In genomic region chr5:142920888-142921612, GRCh38 we compare ENCODE assay signal across 20 cellular contexts.
"Had no signal": no experiment of that assay in that cellular context is flagged by ENCODE, and none has a peak within 500 bp of the region (broad histone marks: within the 10 kb centered on the region; RNA-seq: fewer than 3 reads in every experiment).

No MANE protein-coding gene starts in this region.

- H3K27ac ChIP-seq: brain microvascular endothelial cell, coronary artery, prostate gland, suprapubic skin, vagina had no signal

- H3K4me1 ChIP-seq: prostate gland had no signal

- H3K9me3 Mint-ChIP-seq: activated CD4-positive, alpha-beta T cell treated with anti-CD3 and anti-CD28 coated beads, Interleukin-2, amount 10 ng/mL, durations not matched to agents 24 days and 14 days; activated CD8-positive, alpha-beta T cell treated with anti-CD3 and anti-CD28 coated beads for 36 hours; activated naive CD4-positive, alpha-beta T cell treated with anti-CD3 and anti-CD28 coated beads for 36 hours; neural crest cell; T-helper 1 cell treated with Interleukin-12 subunit alpha and Interleukin-12 subunit beta and Interleukin-4 antibody, amounts not matched to agents 30 μg/mL and 1 μg/mL, for 36 hours had no signal

- H3K9me3 ChIP-seq: prostate gland, suprapubic skin, vagina had no signal

- H3K27ac Mint-ChIP-seq: activated CD4-positive, alpha-beta T cell treated with anti-CD3 and anti-CD28 coated beads, Interleukin-2, amount 10 ng/mL, durations not matched to agents 24 days and 14 days; activated CD8-positive, alpha-beta T cell treated with anti-CD3 and anti-CD28 coated beads for 36 hours; activated naive CD4-positive, alpha-beta T cell treated with anti-CD3 and anti-CD28 coated beads for 36 hours; T-helper 1 cell treated with Interleukin-12 subunit alpha and Interleukin-12 subunit beta and Interleukin-4 antibody, amounts not matched to agents 30 μg/mL and 1 μg/mL, for 36 hours had no signal

- H3K4me3 ChIP-seq: coronary artery, prostate gland, skin epidermis, suprapubic skin, vagina had no signal

- H3K27me3 ChIP-seq: brain microvascular endothelial cell, suprapubic skin, vagina had no signal

- DNase-seq: activated CD4-positive, alpha-beta T cell treated with anti-CD3 and anti-CD28 coated beads, Interleukin-2, amount 10 ng/mL, durations not matched to agents 24 days and 14 days; activated CD8-positive, alpha-beta T cell treated with anti-CD3 and anti-CD28 coated beads for 36 hours; activated naive CD4-positive, alpha-beta T cell treated with anti-CD3 and anti-CD28 coated beads for 36 hours; activated T-cell treated with anti-CD3 and anti-CD28 coated beads, Interleukin-2, amount 50 U/mL, for 1 hour; anterior cingulate cortex; brain microvascular endothelial cell; erythroblast; kidney; right cardiac atrium; stimulated activated CD4-positive, alpha-beta T cell treated with anti-CD3 and anti-CD28 coated beads, Interleukin-15, amount 100 ng/mL, for 24 hours; stimulated activated CD4-positive, alpha-beta T cell treated with anti-CD3 and anti-CD28 coated beads, Interleukin-2, amount 100 ng/mL, for 48 hours; stimulated activated naive CD8-positive, alpha-beta T cell treated with anti-CD3 and anti-CD28 coated beads, Interleukin-15, amount 100 ng/mL, for 72 hours; trophoblast cell had no signal

- H3K27me3 Mint-ChIP-seq: activated CD4-positive, alpha-beta T cell treated with anti-CD3 and anti-CD28 coated beads, Interleukin-2, amount 10 ng/mL, durations not matched to agents 24 days and 14 days; activated CD8-positive, alpha-beta T cell treated with anti-CD3 and anti-CD28 coated beads for 36 hours; stimulated activated naive CD8-positive, alpha-beta T cell treated with anti-CD3 and anti-CD28 coated beads, Interleukin-15, amount 100 ng/mL, for 72 hours had no signal

- ATAC-seq: activated CD8-positive, alpha-beta T cell treated with anti-CD3 and anti-CD28 coated beads for 36 hours; right cardiac atrium; stimulated activated naive CD8-positive, alpha-beta T cell treated with anti-CD3 and anti-CD28 coated beads, Interleukin-15, amount 100 ng/mL, for 72 hours had no signal

- H3K4me1 Mint-ChIP-seq: neural crest cell had no signal

- H3K4me3 Mint-ChIP-seq: activated CD4-positive, alpha-beta T cell treated with anti-CD3 and anti-CD28 coated beads, Interleukin-2, amount 10 ng/mL, durations not matched to agents 24 days and 14 days; activated CD8-positive, alpha-beta T cell treated with anti-CD3 and anti-CD28 coated beads for 36 hours; activated naive CD4-positive, alpha-beta T cell treated with anti-CD3 and anti-CD28 coated beads for 36 hours; neural crest cell; stimulated activated naive CD8-positive, alpha-beta T cell treated with anti-CD3 and anti-CD28 coated beads, Interleukin-15, amount 100 ng/mL, for 72 hours; T-helper 1 cell treated with Interleukin-12 subunit alpha and Interleukin-12 subunit beta and Interleukin-4 antibody, amounts not matched to agents 30 μg/mL and 1 μg/mL, for 36 hours had no signal

- H3K36me3 ChIP-seq: brain microvascular endothelial cell, prostate gland, suprapubic skin, vagina had no signal
